In genomic region chr20:62933966-62934365, GRCh38 we compare ENCODE assay signal across 17 cellular contexts.
"Had no signal": no experiment of that assay in that cellular context is flagged by ENCODE, and none has a peak within 500 bp of the region (broad histone marks: within the 10 kb centered on the region; RNA-seq: fewer than 3 reads in every experiment).

No MANE protein-coding gene starts in this region.

- H3K27ac ChIP-seq: neutrophil, pancreas, thyroid gland had no signal

- H3K4me3 Mint-ChIP-seq: activated T-cell treated with anti-CD3 and anti-CD28 coated beads, Interleukin-2, amount 50 U/mL, for 72 hours; dendritic cell treated with granulocyte-macrophage colony-stimulating factor and Interleukin-4, amounts not matched to agents 40 ng/mL and 50 ng/mL, for 4 days; effector memory CD8-positive, alpha-beta T cell; natural killer cell treated with Interleukin-12 subunit alpha and Interleukin-12 subunit beta and Interleukin-15 and Interleukin-18, amount 100 ng/mL, for 72 hours; stimulated activated naive B cell treated with anti-CD40 and anti-IgM and Interleukin-4, amounts not matched to agents 10 μg/mL and 1 μg/mL and 100 μg/mL, for 72 hours; T-helper 17 cell had no signal

- H3K27me3 Mint-ChIP-seq: dendritic cell treated with granulocyte-macrophage colony-stimulating factor and Interleukin-4, amounts not matched to agents 40 ng/mL and 50 ng/mL, for 4 days; effector memory CD8-positive, alpha-beta T cell; natural killer cell treated with Interleukin-12 subunit alpha and Interleukin-12 subunit beta and Interleukin-15 and Interleukin-18, amount 100 ng/mL, for 72 hours; stimulated activated naive B cell treated with anti-CD40 and anti-IgM and Interleukin-4, amounts not matched to agents 10 μg/mL and 1 μg/mL and 100 μg/mL, for 72 hours; T-helper 17 cell had no signal

- DNase-seq: activated CD4-positive, alpha-beta T cell treated with anti-CD3 and anti-CD28 coated beads, Interleukin-2, amount 50 U/mL, for 4 hours; activated gamma-delta T cell; activated T-cell treated with anti-CD3 and anti-CD28 coated beads, Interleukin-2, amount 50 U/mL, for 72 hours; amniotic stem cell; effector memory CD8-positive, alpha-beta T cell; pancreas; stimulated activated CD4-positive, alpha-beta T cell treated with anti-CD3 and anti-CD28 coated beads, Interleukin-4, amount 100 ng/mL, for 4 hours; stimulated activated naive B cell treated with anti-CD40 and anti-IgM and Interleukin-4, amounts not matched to agents 10 μg/mL and 1 μg/mL and 100 μg/mL, for 72 hours; T-helper 17 cell; thyroid gland had no signal

- H3K27me3 ChIP-seq: neutrophil, pancreas, thyroid gland had no signal

- H3K9me3 ChIP-seq: neutrophil, pancreas, thyroid gland had no signal

- H3K27ac Mint-ChIP-seq: activated naive CD4-positive, alpha-beta T cell treated with anti-CD3 and anti-CD28 coated beads, Interleukin-2, amount 50 U/mL, for 72 hours; dendritic cell treated with granulocyte-macrophage colony-stimulating factor and Interleukin-4, amounts not matched to agents 40 ng/mL and 50 ng/mL, for 4 days; effector memory CD8-positive, alpha-beta T cell; stimulated activated naive B cell treated with anti-CD40 and anti-IgM and Interleukin-4, amounts not matched to agents 10 μg/mL and 1 μg/mL and 100 μg/mL, for 72 hours; T-helper 17 cell had no signal

- H3K4me2 ChIP-seq: smooth muscle cell had no signal

- H3K36me3 ChIP-seq: neutrophil, pancreas, thyroid gland had no signal

- FAIRE-seq: pancreas, urothelium cell line had no signal

- H3K9me3 Mint-ChIP-seq: activated naive CD4-positive, alpha-beta T cell treated with anti-CD3 and anti-CD28 coated beads, Interleukin-2, amount 50 U/mL, for 72 hours; activated T-cell treated with anti-CD3 and anti-CD28 coated beads, Interleukin-2, amount 50 U/mL, for 72 hours; dendritic cell treated with granulocyte-macrophage colony-stimulating factor and Interleukin-4, amounts not matched to agents 40 ng/mL and 50 ng/mL, for 4 days; effector memory CD8-positive, alpha-beta T cell; natural killer cell treated with Interleukin-12 subunit alpha and Interleukin-12 subunit beta and Interleukin-15 and Interleukin-18, amount 100 ng/mL, for 72 hours; stimulated activated naive B cell treated with anti-CD40 and anti-IgM and Interleukin-4, amounts not matched to agents 10 μg/mL and 1 μg/mL and 100 μg/mL, for 72 hours had no signal

- ATAC-seq: activated naive CD4-positive, alpha-beta T cell treated with anti-CD3 and anti-CD28 coated beads, Interleukin-2, amount 50 U/mL, for 72 hours; activated T-cell treated with anti-CD3 and anti-CD28 coated beads, Interleukin-2, amount 50 U/mL, for 72 hours; effector memory CD8-positive, alpha-beta T cell; natural killer cell treated with Interleukin-12 subunit alpha and Interleukin-12 subunit beta and Interleukin-15 and Interleukin-18, amount 100 ng/mL, for 72 hours; pancreas; sciatic nerve; stimulated activated naive B cell treated with anti-CD40 and anti-IgM and Interleukin-4, amounts not matched to agents 10 μg/mL and 1 μg/mL and 100 μg/mL, for 72 hours; T-helper 17 cell had no signal

- H3K4me3 ChIP-seq: pancreas, smooth muscle cell, thyroid gland had no signal
